ENCODE assay signal across 16 cellular contexts in the genomic region with DNA sequence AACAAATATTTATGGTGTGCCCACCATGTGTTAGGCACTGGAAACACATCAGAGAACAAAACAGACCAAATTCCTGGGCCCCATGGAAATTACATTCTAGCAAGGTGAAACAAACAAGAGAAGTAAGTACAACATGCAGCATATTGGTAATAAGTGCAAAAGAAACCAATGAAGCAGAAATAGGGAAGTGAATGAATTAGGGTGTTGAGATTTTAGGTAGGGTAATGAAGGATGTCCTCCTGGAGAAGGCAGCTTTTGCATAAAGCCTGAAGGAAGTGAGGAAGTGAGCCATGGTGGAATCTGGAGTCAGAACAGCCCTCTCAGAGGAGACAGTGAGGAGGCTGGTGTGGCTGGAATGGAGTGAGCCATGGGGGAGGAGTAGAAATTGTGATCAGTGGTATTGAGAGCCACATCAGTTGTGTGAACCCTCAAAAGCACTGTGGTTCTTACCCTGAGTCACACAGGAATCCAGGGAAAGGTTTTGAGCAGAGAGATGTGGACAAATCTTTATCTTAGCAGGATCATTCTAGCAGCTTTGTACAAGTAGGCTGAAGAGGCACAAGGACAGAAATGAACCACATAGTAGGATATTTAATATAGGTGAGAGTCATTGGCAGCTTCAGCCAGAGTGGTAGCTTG. TPM values are rescaled to one million over a fixed set of nuclear protein-coding genes. Genes with fewer than 3 reads are reported as not detected.
A peak's percentile ranks its signal among the peaks of the same experiment; 100 is the strongest.
DNase-seq lines count a peak whose midpoint lies in the region; ATAC-seq, FAIRE-seq and TF ChIP-seq lines count a peak whose summit lies in the region.
"Had no signal": no experiment of that assay in that cellular context is flagged by ENCODE, and none has a peak within 500 bp of the region (broad histone marks: within the 10 kb centered on the region; RNA-seq: fewer than 3 reads in every experiment).

No MANE protein-coding gene starts in this region.

- peaks cover 6% of the 10 kb centered on the region for H3K9me1 ChIP-seq in K562 (ENCODE audit: control insufficient read depth, insufficient read depth, low read length)

- no TSS peak for BruUV-seq in K562 (replicated peaks; lab: Mats Ljungman, UMichigan)

- TF ChIP-seq POLR2A in K562 (conservative IDR thresholded peaks at IDR 0.05): no peak

- no peaks in the 10 kb centered on the region for H3K27me3 ChIP-seq in K562 (ENCODE audit: control insufficient read depth in 2 of 2, insufficient read depth in 2 of 2, low read length in 2 of 2)
- H3K27me3 ChIP-seq in osteoblast (ENCODE audit: insufficient read depth, low read length): no peaks in the 10 kb centered on the region

- H3K4me3 ChIP-seq in K562: no peak overlapping the region
- no peak overlapping the region for H3K4me3 ChIP-seq in osteoblast (ENCODE audit: insufficient read depth, low read length)

- ATAC-seq in K562: no peak
- ATAC-seq: HCT116 had no signal

- FAIRE-seq in K562 (lab: Jason Lieb, UNC): no peak

- peaks cover 0 to 15% of the 10 kb centered on the region in 2 experiments; a peak in 3 of 5 replicates for H3K4me1 ChIP-seq in K562 (replicated peaks in 1 of 2; ENCODE audit: control insufficient read depth in 2 of 2, insufficient read depth in 2 of 2, low read length in 2 of 2)
- peaks cover 45% of the 10 kb centered on the region for H3K4me1 ChIP-seq in osteoblast (ENCODE audit: insufficient read depth, low read length)

- H3K4me2 ChIP-seq in K562 (ENCODE audit: insufficient read depth, low read length) (no peak overlapping the region), osteoblast (ENCODE audit: insufficient read depth, low read length) (peak overlapping the region; percentile 8)

- CTCF ChIA-PET in K562 (lab: Yijun Ruan, JAX; ENCODE audit: low intra/inter-chr PET ratio): no interaction called here

- POLR2A ChIA-PET in K562 (lab: Yijun Ruan, JAX): no interaction called here

- H2AFZ ChIP-seq in K562 (ENCODE audit: low read depth, low read length): no peak overlapping the region
- no peak overlapping the region for H2AFZ ChIP-seq in osteoblast (ENCODE audit: low read length)

- H3K9ac ChIP-seq in K562 (ENCODE audit: insufficient read depth in 1 of 2, low read depth in 2 of 2, low read length in 2 of 2): no peak overlapping the region

- H4K20me1 ChIP-seq in K562 (replicated peaks; ENCODE audit: control insufficient read depth, insufficient read depth, low read length): no peaks in the 10 kb centered on the region
- H4K20me1 ChIP-seq in osteoblast (ENCODE audit: insufficient read depth, low read length): no peaks in the 10 kb centered on the region

- DNase-seq in EH (ENCODE audit: low read depth) (peak; percentile 69), HT1080 (ENCODE audit: low read depth) (peak; percentile 46), K562 (ENCODE audit: extremely low read depth in 1 of 4, low spot score in 3 of 4) (no peak), osteoblast (ENCODE audit: insufficient read length, low spot score, missing footprints) (no peak), SW 1271 (lab: John Stamatoyannopoulos, UW) (no peak), hepatic stellate cell (ENCODE audit: low spot score) (no peak), NCI-H1694 (lab: John Stamatoyannopoulos, UW) (no peak)
- DNase-seq: DMS53, GF-D8, NCI-H146, NCI-H345, NCI-H69, Right ventricle myocardium superior, T-helper 2 cell had no signal

- intact Hi-C loops in K562 (cut with micrococcal nuclease): no loop called here

- in situ Hi-C loops in K562 (cut with MboI): no loop called here

- TF ChIP-seq CTCF in K562 (IDR thresholded peaks at IDR 0.05 in 2 of 3, conservative IDR thresholded peaks at IDR 0.05 in 1 of 3; ENCODE audit: insufficient read depth in 2 of 3, low read depth in 1 of 3, low read length in 3 of 3): no peak
- no peak for TF ChIP-seq CTCF in osteoblast (IDR thresholded peaks at IDR 0.05; ENCODE audit: extremely low read depth, low read depth, low read length)

- no peaks in the 10 kb centered on the region for H3K9me3 ChIP-seq in K562 (replicated peaks; ENCODE audit: control insufficient read depth, insufficient read depth, low read depth, low read length)
- H3K9me3 ChIP-seq in osteoblast (ENCODE audit: low read depth, low read length): no peaks in the 10 kb centered on the region

- TF ChIP-seq EP300 in K562 (IDR thresholded peaks at IDR 0.05; ENCODE audit: low read length): no peak

- H3K27ac ChIP-seq in K562 (ENCODE audit: extremely low read depth, low read depth, low read length): no peak overlapping the region
- peak overlapping the region; percentile 29 for H3K27ac ChIP-seq in osteoblast (ENCODE audit: low read depth, low read length)
- H3K27ac ChIP-seq: C4-2B had no signal

- peaks cover 30% of the 10 kb centered on the region; the same call in 2 of the 3 replicates for H3K36me3 ChIP-seq in K562 (ENCODE audit: control insufficient read depth, insufficient read depth, low read length)
- H3K36me3 ChIP-seq in osteoblast (ENCODE audit: insufficient read depth, low read length): no peaks in the 10 kb centered on the region

- no peak for TF ChIP-seq RAD21 in K562 (CRISPR knock-in tag; conservative IDR thresholded peaks at IDR 0.05 in 1 of 2, IDR thresholded peaks at IDR 0.05 in 1 of 2)

- H3K79me2 ChIP-seq in K562 (ENCODE audit: control insufficient read depth, insufficient read depth, low read length): peaks cover 41% of the 10 kb centered on the region
- H3K79me2 ChIP-seq in osteoblast (ENCODE audit: insufficient read depth, low read length): no peaks in the 10 kb centered on the region

TF ChIP-seq in K562, 482 proteins besides CTCF, POLR2A, EP300 and RAD21:
- TF ChIP-seq, protein P1, sequence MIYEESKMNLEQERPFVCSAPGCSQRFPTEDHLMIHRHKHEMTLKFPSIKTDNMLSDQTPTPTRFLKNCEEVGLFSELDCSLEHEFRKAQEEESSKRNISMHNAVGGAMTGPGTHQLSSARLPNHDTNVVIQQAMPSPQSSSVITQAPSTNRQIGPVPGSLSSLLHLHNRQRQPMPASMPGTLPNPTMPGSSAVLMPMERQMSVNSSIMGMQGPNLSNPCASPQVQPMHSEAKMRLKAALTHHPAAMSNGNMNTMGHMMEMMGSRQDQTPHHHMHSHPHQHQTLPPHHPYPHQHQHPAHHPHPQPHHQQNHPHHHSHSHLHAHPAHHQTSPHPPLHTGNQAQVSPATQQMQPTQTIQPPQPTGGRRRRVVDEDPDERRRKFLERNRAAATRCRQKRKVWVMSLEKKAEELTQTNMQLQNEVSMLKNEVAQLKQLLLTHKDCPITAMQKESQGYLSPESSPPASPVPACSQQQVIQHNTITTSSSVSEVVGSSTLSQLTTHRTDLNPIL (CRISPR knock-in tag; IDR thresholded peaks at IDR 0.05): no peak
- peak; percentile 59; the same call in 1 of the 2 replicates for TF ChIP-seq SPI1 (IDR thresholded peaks at IDR 0.05; ENCODE audit: borderline replicate concordance, low read depth, low read length)
TF ChIP-seq in K562: peak in this region for 1.

RNA-seq across cellular contexts. Expression of a gene that starts 52.7 kb away (rescaled TPM):
- 7.2 and 7.9 TPM in 2 replicates for total RNA-seq in HT1080 (2014; rRNA removed; shearing (Covaris generic))
- 9.7 and 11.8 TPM in 2 replicates for polyA plus RNA-seq in HT1080 (2015; cell fraction: cytosol; rRNA removed)
- 5.8 and 7.3 TPM in 2 replicates for polyA plus RNA-seq in HT1080 (2015; cell fraction: nucleus; rRNA removed)
- 218 and 235 TPM in 2 replicates for total RNA-seq in K562 (2011; cell fraction: chromatin; rRNA removed; ENCODE audit: low replicate concordance)
- 124 and 166 TPM in 2 replicates for total RNA-seq in K562 (2011; cell fraction: nucleolus; rRNA removed)
- 179 and 212 TPM in 2 replicates for total RNA-seq in K562 (2011; cell fraction: nucleoplasm; rRNA removed)
- total RNA-seq in K562 (2014; rRNA removed): 45.9 and 46.7 TPM in 2 replicates
- 64.0 and 71.2 TPM in 2 replicates for total RNA-seq in K562 (2014; rRNA removed; fragmentation: Illumina TruSeq; extraction: Trizol)
- total RNA-seq in K562 (2015; rRNA removed; fragmentation: Illumina TruSeq; extraction: Trizol): 40.0 and 46.1 TPM in 2 replicates
- total RNA-seq in K562 (2021): 54.1 and 58.7 TPM in 2 replicates
- 59.5 and 60.1 TPM in 2 replicates for polyA plus RNA-seq in K562 (2011; rRNA removed)
- 24.8 and 46.7 TPM in 2 replicates for polyA plus RNA-seq in K562 (2011; cell fraction: cytosol; rRNA removed)
- polyA plus RNA-seq in K562 (2011; cell fraction: nucleus; rRNA removed): 29.3 and 46.0 TPM in 2 replicates
- 45.4 and 47.0 TPM in 2 replicates for polyA plus RNA-seq in K562 (2012)
- polyA plus RNA-seq in K562 (2014; fragmentation: Illumina TruSeq; extraction: Trizol): 71.8 and 80.4 TPM in 2 replicates
- polyA plus RNA-seq in K562 (2014; fragmentation: Nextera tagmentation; extraction: Ambion mirVana): 10 to 100 TPM; 18.5 to 22.4 TPM
- polyA plus RNA-seq in K562 (2014; rRNA removed): 57.0 and 60.0 TPM in 2 replicates
- 135 and 180 TPM in 2 replicates for polyA minus RNA-seq in K562 (2011; rRNA and poly(A)+ RNA removed)
- polyA minus RNA-seq in K562 (2011; cell fraction: cytosol; rRNA and poly(A)+ RNA removed): 39.2 and 48.3 TPM in 2 replicates
- 201 and 315 TPM in 2 replicates for polyA minus RNA-seq in K562 (2011; cell fraction: nucleus; rRNA and poly(A)+ RNA removed)
- 25.3 and 29.8 TPM in 2 replicates for total RNA-seq in osteoblast

Comparison
In these comparisons a context has a peak if more than half of its experiments do, and no peak if none do; other contexts are left out.
1. DNase-seq: peak in EH (single experiment) and HT1080 (single experiment); none in K562 (0 of 4), osteoblast (single experiment), SW 1271 (0 of 2), hepatic stellate cell (single experiment) and NCI-H1694 (single experiment).